Comparison of ENCODE assay signal across 10 cellular contexts in genomic region chr5:169778622-169779596, GRCh38.
A peak's percentile ranks its signal among the peaks of the same experiment; 100 is the strongest.
DNase-seq lines count a peak whose midpoint lies in the region; ATAC-seq and TF ChIP-seq lines count a peak whose summit lies in the region.
"Had no signal": no experiment of that assay in that cellular context is flagged by ENCODE, and none has a peak within 500 bp of the region (broad histone marks: within the 10 kb centered on the region; RNA-seq: fewer than 3 reads in every experiment).

No MANE protein-coding gene starts in this region.

- ATAC-seq in GM18861 (IDR thresholded peaks at IDR 0.05; ENCODE audit: unreplicated experiment) (peak; percentile 89), GM21529 (IDR thresholded peaks at IDR 0.05; ENCODE audit: unreplicated experiment) (peak; percentile 92), HG03439 (IDR thresholded peaks at IDR 0.05; ENCODE audit: unreplicated experiment) (peak; percentile 93)
- ATAC-seq in central memory CD8-positive, alpha-beta T cell (replicated peaks; ENCODE audit: extremely low read depth, poor library complexity, severe bottlenecking), result no peak
- ATAC-seq: body of pancreas had no signal

- intact Hi-C loops in MCF 10A (cut with micrococcal nuclease), result no loop called here

- H3K36me3 Mint-ChIP-seq in central memory CD8-positive, alpha-beta T cell (ENCODE audit: insufficient read depth), result peaks cover 16% of the 10 kb centered on the region
- H3K36me3 Mint-ChIP-seq in MCF 10A (ENCODE audit: insufficient read depth, unreplicated experiment), result no peaks in the 10 kb centered on the region

- no peaks in the 10 kb centered on the region for H3K27me3 Mint-ChIP-seq in central memory CD8-positive, alpha-beta T cell
- no peaks in the 10 kb centered on the region for H3K27me3 Mint-ChIP-seq in MCF 10A (ENCODE audit: insufficient read depth, unreplicated experiment)

- peaks cover 18% of the 10 kb centered on the region for H3K4me1 Mint-ChIP-seq in central memory CD8-positive, alpha-beta T cell
- peaks cover 7% of the 10 kb centered on the region for H3K4me1 Mint-ChIP-seq in MCF 10A (ENCODE audit: insufficient read depth, unreplicated experiment)

- TF ChIP-seq CTCF in MCF 10A (IDR thresholded peaks at IDR 0.05; ENCODE audit: unreplicated experiment), result no peak

- no peak for DNase-seq in central memory CD8-positive, alpha-beta T cell (ENCODE audit: low spot score in 2 of 2)
- DNase-seq in NCI-H1417 treated with DMSO at 0.1 percent for 48 hours (lab: John Stamatoyannopoulos, UW) (no peak), MCF 10A (ENCODE audit: unreplicated experiment) (no peak), HPDE6-E6E7 (ENCODE audit: extremely low spot score) (no peak)
- no peak for DNase-seq in stimulated activated CD8-positive, alpha-beta memory T cell treated with anti-CD3 and anti-CD28 coated beads, Interleukin-4, amount 100 ng/mL, for 48 hours
- DNase-seq: body of pancreas; stimulated activated naive CD4-positive, alpha-beta T cell had no signal

- no peak overlapping the region for H3K4me3 Mint-ChIP-seq in central memory CD8-positive, alpha-beta T cell
- H3K4me3 Mint-ChIP-seq in MCF 10A (ENCODE audit: unreplicated experiment), result no peak overlapping the region

- no peaks in the 10 kb centered on the region for H3K9me3 Mint-ChIP-seq in central memory CD8-positive, alpha-beta T cell
- H3K9me3 Mint-ChIP-seq in MCF 10A (ENCODE audit: unreplicated experiment), result no peaks in the 10 kb centered on the region

- BruUV-seq in MCF 10A (replicated peaks; lab: Mats Ljungman, UMichigan), result no TSS peak

- H3K27ac Mint-ChIP-seq in central memory CD8-positive, alpha-beta T cell (ENCODE audit: low read depth), result peak overlapping the region; percentile 20
- no peak overlapping the region for H3K27ac Mint-ChIP-seq in MCF 10A (ENCODE audit: low read depth, unreplicated experiment)

- POLR2A ChIA-PET in MCF 10A (lab: Yijun Ruan, JAX), result interaction anchor here (0.7 kb wide), 1 partner anchor 240 kb away, joined by 3 read pairs; no protein-coding TSS in a partner anchor

- CTCF ChIA-PET in MCF 10A (lab: Yijun Ruan, JAX), result interaction anchor here (0.7 to 1.1 kb wide), 2 partner anchors 94 to 292 kb away, joined by 3 read pairs; no protein-coding TSS in a partner anchor
